In genomic region chr15:89749951-89750559, GRCh38 we compare ENCODE assay signal across 8 cellular contexts. TPM values are rescaled to one million over a fixed set of nuclear protein-coding genes. Genes with fewer than 3 reads are reported as not detected.
DNase-seq lines count a peak whose midpoint lies in the region; ATAC-seq and TF ChIP-seq lines count a peak whose summit lies in the region.

No MANE protein-coding gene starts in this region.

- no peaks in the 10 kb centered on the region for H3K79me2 ChIP-seq in Loucy (ENCODE audit: insufficient read depth, low read length)

- H3K27me3 ChIP-seq in Loucy (ENCODE audit: insufficient read depth, low read length, poor library complexity, severe bottlenecking), result no peaks in the 10 kb centered on the region
- no peaks in the 10 kb centered on the region for H3K27me3 ChIP-seq in body of pancreas
- no peaks in the 10 kb centered on the region for H3K27me3 ChIP-seq in lung (ENCODE audit: control insufficient read depth, insufficient read depth)
- peaks cover 0 to 6% (median 0%) of the 10 kb centered on the region in 4 donors for H3K27me3 ChIP-seq in upper lobe of left lung

- H3K4me3 ChIP-seq in Loucy (ENCODE audit: low read length, poor library complexity, severe bottlenecking), result peak overlapping the region; percentile 76
- peak overlapping the region; percentile 30 to 57 for H3K4me3 ChIP-seq in body of pancreas
- peak overlapping the region; percentile 69 for H3K4me3 ChIP-seq in lung
- H3K4me3 ChIP-seq in upper lobe of left lung, result peak overlapping the region; percentile 26 to 81 (median 66)

- H3K9ac ChIP-seq in Loucy (ENCODE audit: low read depth, low read length, poor library complexity, severe bottlenecking), result peak overlapping the region; percentile 74

- H3K4me2 ChIP-seq in Loucy (ENCODE audit: low read depth, low read length, poor library complexity, severe bottlenecking), result peak overlapping the region; percentile 69

- H3K9me3 ChIP-seq in Loucy (ENCODE audit: insufficient read depth, low read depth, low read length) (no peaks in the 10 kb centered on the region), body of pancreas (no peaks in the 10 kb centered on the region), lung (ENCODE audit: control insufficient read depth in 2 of 2, insufficient read depth in 1 of 2, low read length in 1 of 2) (peaks cover 0 to 2% of the 10 kb centered on the region in 2 donors), upper lobe of left lung (no peaks in the 10 kb centered on the region)

- TF ChIP-seq POLR2A in body of pancreas (IDR thresholded peaks at IDR 0.05) (no peak), upper lobe of left lung (IDR thresholded peaks at IDR 0.05) (no peak)

- H3K9me2 ChIP-seq in Loucy (replicated peaks; ENCODE audit: low read depth, low read length), result no peaks in the 10 kb centered on the region

- ATAC-seq in body of pancreas (peak; percentile 21), lung (ENCODE audit: insufficient read depth, low FRiP score) (no peak), upper lobe of left lung (ENCODE audit: low FRiP score in 2 of 2) (peak in 1 of 2 donors; percentile 27)

- no peaks in the 10 kb centered on the region for H3F3A ChIP-seq in Loucy (ENCODE audit: low read depth)

- H3K4me1 ChIP-seq in Loucy (ENCODE audit: insufficient read depth, low read length, poor library complexity, severe bottlenecking) (no peaks in the 10 kb centered on the region), body of pancreas (peaks cover 28% of the 10 kb centered on the region), lung (ENCODE audit: control insufficient read depth in 2 of 2, insufficient read depth in 2 of 2, low read length in 2 of 2) (peaks cover 0 to 7% of the 10 kb centered on the region in 2 donors), upper lobe of left lung (peaks cover 13 to 25% (median 14%) of the 10 kb centered on the region in 4 donors)

- peak; percentile 6 for DNase-seq in stimulated activated CD4-positive, alpha-beta T cell treated with anti-CD3 and anti-CD28 coated beads, Interleukin-12 subunit alpha, Interleukin-12 subunit beta, amount 100 ng/mL, for 4 hours
- no peak for DNase-seq in stimulated activated CD4-positive, alpha-beta T cell treated with anti-CD3 and anti-CD28 coated beads, Interleukin-4, amount 100 ng/mL, for 24 hours
- DNase-seq in body of pancreas (peak; percentile 34 to 53 (median 46)), lung (ENCODE audit: low spot score) (no peak), upper lobe of left lung (peak; percentile 34 to 68), NK-92 (lab: John Stamatoyannopoulos, UW; ENCODE audit: unreplicated experiment) (no peak), EL (no peak)

- no peak for TF ChIP-seq EP300 in upper lobe of left lung (IDR thresholded peaks at IDR 0.05)

- H2AFZ ChIP-seq in Loucy (ENCODE audit: low read length), result peak overlapping the region; percentile 60; the same call in 1 of the 2 replicates

- TF ChIP-seq CTCF in Loucy (conservative IDR thresholded peaks at IDR 0.05; ENCODE audit: low read length) (no peak), body of pancreas (IDR thresholded peaks at IDR 0.05) (no peak), lung (IDR thresholded peaks at IDR 0.05; ENCODE audit: control extremely low read depth, extremely low read depth) (no peak), upper lobe of left lung (IDR thresholded peaks at IDR 0.05) (no peak)

- H3K27ac ChIP-seq in body of pancreas (peak overlapping the region; percentile 71 to 85 (median 79)), lung (ENCODE audit: low read depth in 1 of 2, low read length in 1 of 2) (no peak overlapping the region), upper lobe of left lung (peak overlapping the region in 3 of 4 donors; percentile 23 to 79 (median 46))

- H3K36me3 ChIP-seq in Loucy (ENCODE audit: insufficient read depth, low read length) (no peaks in the 10 kb centered on the region), body of pancreas (replicated peaks in 1 of 2; ENCODE audit: insufficient read depth in 1 of 2, low read depth in 2 of 2) (no peaks in the 10 kb centered on the region), lung (ENCODE audit: control insufficient read depth in 2 of 2, insufficient read depth in 2 of 2, low read length in 2 of 2) (no peaks in the 10 kb centered on the region), upper lobe of left lung (no peaks in the 10 kb centered on the region)

- WGBS in body of pancreas, 2 donors, result 9% methylated on average over 29 of the region's 41 CpGs; no CpG with 5 or more reads in 1 of the 2 donors
- 4 to 5% methylated on average over 29 to 41 of the region's 41 CpGs for WGBS in lung, 2 donors
- WGBS in upper lobe of left lung, 2 donors, result 13 to 17% methylated on average over 9 to 24 of the region's 41 CpGs

- H4K20me1 ChIP-seq in Loucy (ENCODE audit: insufficient read depth, low read length, poor library complexity, severe bottlenecking), result no peaks in the 10 kb centered on the region

- intact Hi-C loops in body of pancreas (cut with DNase I), result loop anchor here (5.0 kb wide), 2 partner anchors 103 to 137 kb away; no protein-coding TSS in a partner anchor

RNA-seq across cellular contexts. Expression of gene MESP1, which starts 1.0 kb away (rescaled TPM):
- total RNA-seq in body of pancreas (1 to 10 TPM; 2.1 to 4.3 TPM), lung (1 to 10 TPM in 1 of 2 donors, under 1 TPM in 1; 0.37 to 3.1 TPM), upper lobe of left lung (1 to 10 TPM in 5 of 6 donors, under 1 TPM in 1; 0.49 to 3.5 (median 1.7) TPM)
- polyA plus RNA-seq in lung, result 1 to 10 TPM; 1.5 to 3.2 TPM

RNA-seq across cellular contexts. Expression of gene MESP2, which starts 26.1 kb away (rescaled TPM):
- total RNA-seq in body of pancreas (1 to 10 TPM in 1 of 2 donors, not detected in 1; 1.8 TPM), lung (under 1 TPM in 1 of 2 donors, not detected in 1; 0.55 TPM), upper lobe of left lung (under 1 TPM in 1 of 6 donors, not detected in 5; 0.26 TPM)
- under 1 TPM; 0.17 to 0.71 TPM for polyA plus RNA-seq in lung

RNA-seq across cellular contexts. Expression of gene WDR93, which starts 59.4 kb away (rescaled TPM):
- under 1 TPM in 1 of 2 donors, not detected in 1; 0.66 TPM for total RNA-seq in body of pancreas
- 1 to 10 TPM; 3.0 to 3.8 TPM for total RNA-seq in lung
- 1 to 10 TPM in 1 of 2 donors, under 1 TPM in 1; 0.95 to 1.4 TPM for polyA plus RNA-seq in lung
- 1 to 10 TPM in 4 of 6 donors, under 1 TPM in 2; 0.31 to 7.2 (median 1.9) TPM for total RNA-seq in upper lobe of left lung

RNA-seq across cellular contexts. Expression of gene PEX11A, which starts 59.5 kb away (rescaled TPM):
- 10 to 100 TPM; 14.5 to 25.1 TPM for total RNA-seq in body of pancreas
- 1 to 10 TPM; 5.6 to 7.9 TPM for total RNA-seq in lung
- polyA plus RNA-seq in lung, result 1 to 10 TPM; 5.6 to 6.5 TPM
- total RNA-seq in upper lobe of left lung, result 10 to 100 TPM in 1 of 6 donors, 1 to 10 TPM in 5; 4.4 to 18.7 (median 6.7) TPM

Comparison
In these comparisons a context has a peak if more than half of its experiments do, and no peak if none do; other contexts are left out.
1. DNase-seq: peak in stimulated activated CD4-positive, alpha-beta T cell treated with anti-CD3 and anti-CD28 coated beads, Interleukin-12 subunit alpha, Interleukin-12 subunit beta, amount 100 ng/mL, for 4 hours (single experiment), body of pancreas (4 of 4) and upper lobe of left lung (2 of 2); none in stimulated activated CD4-positive, alpha-beta T cell treated with anti-CD3 and anti-CD28 coated beads, Interleukin-4, amount 100 ng/mL, for 24 hours (single experiment), lung (single experiment), NK-92 (single experiment) and EL (single experiment).
2. H3K27ac ChIP-seq: peak in body of pancreas (4 of 4) and upper lobe of left lung (3 of 4); none in lung (0 of 2).
3. Peak in every context shown above with its lines, with median percentiles within 50 percentile points of each other: H3K4me3 ChIP-seq.